18 cellular contexts compared by ENCODE assay signal in the genomic region with DNA sequence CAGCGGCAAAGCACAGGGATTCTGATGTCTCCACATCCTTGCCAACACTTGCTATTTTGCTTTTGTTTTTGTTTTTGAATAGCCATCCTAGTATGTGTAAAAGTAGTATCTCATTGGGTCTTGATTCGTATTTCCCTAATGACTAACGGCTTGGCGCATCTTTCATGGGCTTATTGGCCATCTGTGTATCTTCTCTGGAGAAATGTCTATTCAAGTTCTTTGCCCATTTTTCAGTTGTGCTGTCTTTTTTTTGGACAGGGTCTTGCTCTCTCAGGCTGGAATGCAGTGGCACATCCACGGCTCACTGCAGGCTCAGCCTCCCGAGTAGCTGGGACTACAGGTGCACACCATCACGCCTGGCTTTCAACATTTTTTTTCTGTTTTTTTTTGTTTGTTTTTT. TPM values are rescaled to one million over a fixed set of nuclear protein-coding genes. Genes with fewer than 3 reads are reported as not detected.
DNase-seq lines count a peak whose midpoint lies in the region; ATAC-seq and TF ChIP-seq lines count a peak whose summit lies in the region.
"Had no signal": no experiment of that assay in that cellular context is flagged by ENCODE, and none has a peak within 500 bp of the region (broad histone marks: within the 10 kb centered on the region; RNA-seq: fewer than 3 reads in every experiment).

No MANE protein-coding gene starts in this region.

- H2AFZ ChIP-seq in PC-9 = no peak overlapping the region
- H2AFZ ChIP-seq: GM23248 had no signal

- H3K27me3 ChIP-seq in breast epithelium = no peaks in the 10 kb centered on the region
- no peaks in the 10 kb centered on the region for H3K27me3 ChIP-seq in PC-9 (ENCODE audit: insufficient read depth, low read depth)
- H3K27me3 ChIP-seq: BLaER1 had no signal

- CTCF ChIA-PET in MCF 10A (lab: Yijun Ruan, JAX) = interaction anchor here (1.1 kb wide), 1 partner anchor 56 kb away, joined by 4 read pairs; no protein-coding TSS in a partner anchor
- CTCF ChIA-PET in PC-9 (lab: Charles Lee) = no interaction called here

- H3K36me3 ChIP-seq in breast epithelium (no peaks in the 10 kb centered on the region), PC-9 (ENCODE audit: low read depth) (no peaks in the 10 kb centered on the region; the same call in 1 of the 2 replicates)

- H3K9me2 ChIP-seq in PC-9 (ENCODE audit: insufficient read depth) = no peaks in the 10 kb centered on the region

- H3K4me3 ChIP-seq in breast epithelium (no peak overlapping the region), PC-9 (no peak overlapping the region)
- H3K4me3 ChIP-seq: BLaER1, GM23248 had no signal

- no peaks in the 10 kb centered on the region for H3K9me3 Mint-ChIP-seq in MCF 10A (ENCODE audit: unreplicated experiment)
- H3K9me3 Mint-ChIP-seq in glutamatergic neuron (ENCODE audit: unreplicated experiment) = peaks cover 16% of the 10 kb centered on the region
- no peaks in the 10 kb centered on the region for H3K9me3 Mint-ChIP-seq in activated T-cell treated with anti-CD3 and anti-CD28 coated beads, Interleukin-2, amount 50 U/mL, for 72 hours
- H3K9me3 Mint-ChIP-seq: CD4-positive, CD25-positive, alpha-beta regulatory T cell; CD8-positive, alpha-beta T cell had no signal

- H3K4me1 ChIP-seq in breast epithelium = peaks cover 0 to 3% of the 10 kb centered on the region in 2 donors
- H3K4me1 ChIP-seq in PC-9 (replicated peaks; ENCODE audit: insufficient read depth) = no peaks in the 10 kb centered on the region
- H3K4me1 ChIP-seq: Caco-2 had no signal

- no peak for TF ChIP-seq POLR2A in breast epithelium (IDR thresholded peaks at IDR 0.05)

- no peaks in the 10 kb centered on the region for H3K9me3 ChIP-seq in breast epithelium
- no peaks in the 10 kb centered on the region for H3K9me3 ChIP-seq in PC-9 (ENCODE audit: insufficient read depth, low read depth)
- H3K9me3 ChIP-seq: Caco-2 had no signal

- H3K4me3 Mint-ChIP-seq in MCF 10A (ENCODE audit: unreplicated experiment) (no peak overlapping the region), glutamatergic neuron (ENCODE audit: unreplicated experiment) (peak overlapping the region; percentile 25)
- H3K4me3 Mint-ChIP-seq in activated T-cell treated with anti-CD3 and anti-CD28 coated beads, Interleukin-2, amount 50 U/mL, for 72 hours = no peak overlapping the region
- H3K4me3 Mint-ChIP-seq: B cell; CD4-positive, CD25-positive, alpha-beta regulatory T cell; CD8-positive, alpha-beta T cell had no signal

- TF ChIP-seq CTCF in MCF 10A (IDR thresholded peaks at IDR 0.05; ENCODE audit: unreplicated experiment) (no peak), breast epithelium (IDR thresholded peaks at IDR 0.05) (no peak), PC-9 (conservative IDR thresholded peaks at IDR 0.05) (no peak), glutamatergic neuron (IDR thresholded peaks at IDR 0.05; ENCODE audit: partially characterized antibody, unreplicated experiment) (no peak)

- DNase-seq in MCF 10A (ENCODE audit: unreplicated experiment) (no peak), breast epithelium (ENCODE audit: low spot score in 2 of 2) (no peak), PC-9 (peak in 1 of 2 experiments; percentile 28), glutamatergic neuron (no peak)
- no peak for DNase-seq in activated CD4-positive, alpha-beta T cell treated with anti-CD3 and anti-CD28 coated beads for 48 hours
- DNase-seq in activated T-cell treated with anti-CD3 and anti-CD28 coated beads, Interleukin-2, amount 50 U/mL, for 72 hours = no peak
- DNase-seq: Caco-2; CD4-positive, CD25-positive, alpha-beta regulatory T cell; CD8-positive, alpha-beta T cell; DMS153; DND-41; GM23248; H7; HCEC 1CT had no signal

- H3K4me2 ChIP-seq in PC-9 = no peak overlapping the region
- H3K4me2 ChIP-seq: BLaER1 had no signal

- H3K27me3 Mint-ChIP-seq in MCF 10A (ENCODE audit: insufficient read depth, unreplicated experiment) = no peaks in the 10 kb centered on the region
- H3K27me3 Mint-ChIP-seq in glutamatergic neuron (ENCODE audit: unreplicated experiment) = peaks cover 15% of the 10 kb centered on the region
- H3K27me3 Mint-ChIP-seq in activated T-cell treated with anti-CD3 and anti-CD28 coated beads, Interleukin-2, amount 50 U/mL, for 72 hours (ENCODE audit: low read depth) = no peaks in the 10 kb centered on the region
- H3K27me3 Mint-ChIP-seq: B cell had no signal

- H3K27ac Mint-ChIP-seq in MCF 10A (ENCODE audit: low read depth, unreplicated experiment) = peak overlapping the region; percentile 42
- peak overlapping the region; percentile 52 for H3K27ac Mint-ChIP-seq in glutamatergic neuron (ENCODE audit: unreplicated experiment)
- no peak overlapping the region for H3K27ac Mint-ChIP-seq in activated T-cell treated with anti-CD3 and anti-CD28 coated beads, Interleukin-2, amount 50 U/mL, for 72 hours
- H3K27ac Mint-ChIP-seq: B cell; CD4-positive, CD25-positive, alpha-beta regulatory T cell; CD8-positive, alpha-beta T cell had no signal

- H3K27ac ChIP-seq in breast epithelium = no peak overlapping the region
- H3K27ac ChIP-seq in PC-9 = no peak overlapping the region
- H3K27ac ChIP-seq: 22Rv1, BLaER1, C4-2B, GM23248 had no signal

- H3K79me2 ChIP-seq in PC-9 (ENCODE audit: low read depth) = no peaks in the 10 kb centered on the region

- intact Hi-C loops in MCF 10A (cut with micrococcal nuclease) (no loop called here), breast epithelium (cut with DNase I; ENCODE audit: low total_unique reads) (no loop called here), PC-9 (cut with micrococcal nuclease; ENCODE audit: unreplicated experiment) (no loop called here)

- peaks cover 12% of the 10 kb centered on the region; the same call in 1 of the 2 replicates for H3F3A ChIP-seq in PC-9 (ENCODE audit: insufficient read depth, low read depth)

- no peaks in the 10 kb centered on the region; the same call in 1 of the 2 replicates for H4K20me1 ChIP-seq in PC-9 (ENCODE audit: insufficient read depth)

- BruUV-seq in MCF 10A (replicated peaks; lab: Mats Ljungman, UMichigan) = no TSS peak
- BruUV-seq in PC-9 (replicated peaks; lab: Mats Ljungman, UMichigan) = TSS peak; percentile 31

- H3K4me1 Mint-ChIP-seq in MCF 10A (ENCODE audit: insufficient read depth, unreplicated experiment) = peaks cover 8% of the 10 kb centered on the region
- peaks cover 42% of the 10 kb centered on the region for H3K4me1 Mint-ChIP-seq in glutamatergic neuron (ENCODE audit: low read depth, unreplicated experiment)
- no peaks in the 10 kb centered on the region for H3K4me1 Mint-ChIP-seq in activated T-cell treated with anti-CD3 and anti-CD28 coated beads, Interleukin-2, amount 50 U/mL, for 72 hours (ENCODE audit: low read depth)
- H3K4me1 Mint-ChIP-seq: CD4-positive, CD25-positive, alpha-beta regulatory T cell had no signal

- ATAC-seq in activated T-cell treated with anti-CD3 and anti-CD28 coated beads, Interleukin-2, amount 50 U/mL, for 72 hours (replicated peaks in 1 of 2) = no peak
- ATAC-seq: CD8-positive, alpha-beta T cell had no signal

- POLR2A ChIA-PET in MCF 10A (lab: Yijun Ruan, JAX) (interaction anchor here (1.5 to 3.9 kb wide), 2 partner anchors 13 to 17 kb away, joined by 3 to 12 read pairs; partner anchors contain the start of gene TCFL5), PC-9 (lab: Charles Lee; ENCODE audit: unreplicated experiment) (no interaction called here)

- H3K36me3 Mint-ChIP-seq in MCF 10A (ENCODE audit: insufficient read depth, unreplicated experiment) (peaks cover 18% of the 10 kb centered on the region), glutamatergic neuron (ENCODE audit: unreplicated experiment) (no peaks in the 10 kb centered on the region)
- H3K36me3 Mint-ChIP-seq in activated T-cell treated with anti-CD3 and anti-CD28 coated beads, Interleukin-2, amount 50 U/mL, for 72 hours (ENCODE audit: insufficient read depth in 2 of 2) = peaks cover 0 to 1% of the 10 kb centered on the region in 2 donors

RNA-seq across cellular contexts. Expression of gene TCFL5, which starts 17.4 kb away (rescaled TPM):
- total RNA-seq in MCF 10A (2022) (10.8 and 12.8 TPM in 2 replicates), breast epithelium (10 to 100 TPM in 2 of 3 donors, 1 to 10 TPM in 1; 7.8 to 21.0 (median 12.5) TPM), PC-9 (2021) (29.3 and 35.4 TPM in 2 replicates), glutamatergic neuron (ENCODE audit: unreplicated experiment) (12.6 TPM)
- 1 to 10 TPM; 4.4 to 4.9 TPM for total RNA-seq in activated T-cell treated with anti-CD3 and anti-CD28 coated beads, Interleukin-2, amount 50 U/mL, for 72 hours

RNA-seq across cellular contexts. Expression of gene COL9A3, which starts 27.3 kb away (rescaled TPM):
- not detected in 2 replicates for total RNA-seq in MCF 10A (2022)
- 10 to 100 TPM in 1 of 3 donors, 1 to 10 TPM in 1, under 1 TPM in 1; 0.16 to 10.2 (median 5.0) TPM for total RNA-seq in breast epithelium
- 8.3 and 8.5 TPM in 2 replicates for total RNA-seq in PC-9 (2021)
- 78.7 TPM for total RNA-seq in glutamatergic neuron (ENCODE audit: unreplicated experiment)
- total RNA-seq in activated T-cell treated with anti-CD3 and anti-CD28 coated beads, Interleukin-2, amount 50 U/mL, for 72 hours = under 1 TPM; 0.31 to 0.46 TPM
- total RNA-seq: CD4-positive, CD25-positive, alpha-beta regulatory T cell; CD8-positive, alpha-beta T cell; GM23248 had no signal

RNA-seq across cellular contexts. Expression of gene OGFR, which starts 39.5 kb away (rescaled TPM):
- total RNA-seq in MCF 10A (2022) = 28.8 and 31.0 TPM in 2 replicates
- 10 to 100 TPM; 38.5 to 45.3 (median 44.2) TPM for total RNA-seq in breast epithelium
- 57.4 and 65.0 TPM in 2 replicates for total RNA-seq in PC-9 (2021)
- 70.5 TPM for total RNA-seq in glutamatergic neuron (ENCODE audit: unreplicated experiment)
- total RNA-seq in activated T-cell treated with anti-CD3 and anti-CD28 coated beads, Interleukin-2, amount 50 U/mL, for 72 hours = 10 to 100 TPM; 42.9 to 44.9 TPM

RNA-seq across cellular contexts. Expression of gene MRGBP, which starts 47.9 kb away (rescaled TPM):
- 16.9 and 17.8 TPM in 2 replicates for total RNA-seq in MCF 10A (2022)
- 10 to 100 TPM in 2 of 3 donors, 1 to 10 TPM in 1; 8.5 to 12.9 (median 12.5) TPM for total RNA-seq in breast epithelium
- 27.8 and 30.2 TPM in 2 replicates for total RNA-seq in PC-9 (2021)
- total RNA-seq in glutamatergic neuron (ENCODE audit: unreplicated experiment) = 15.6 TPM
- 10 to 100 TPM; 14.1 to 14.7 TPM for total RNA-seq in activated T-cell treated with anti-CD3 and anti-CD28 coated beads, Interleukin-2, amount 50 U/mL, for 72 hours
